Comparison of ENCODE assay signal across 1 cellular context in genomic region chr13:24632382-24633121, GRCh38.
TF ChIP-seq lines count a peak whose summit lies in the region.

No MANE protein-coding gene starts in this region.

TF ChIP-seq in H1, 55 proteins besides CTCF, POLR2A, EP300 and RAD21:
- TF ChIP-seq ZNF274 (IDR thresholded peaks at IDR 0.05; ENCODE audit: borderline replicate concordance, extremely low read depth, low read length): no peak
- TF ChIP-seq SP1 (IDR thresholded peaks at IDR 0.05; ENCODE audit: low read depth, low read length): no peak
- no peak for TF ChIP-seq KDM5A (IDR thresholded peaks at IDR 0.05; ENCODE audit: low read length)
- TF ChIP-seq POLR2AphosphoS5 (IDR thresholded peaks at IDR 0.05; ENCODE audit: low read depth, low read length): no peak
- TF ChIP-seq CBX8 (IDR thresholded peaks at IDR 0.05; ENCODE audit: borderline replicate concordance, low read depth, low read length): no peak
- TF ChIP-seq USF2 (IDR thresholded peaks at IDR 0.05; ENCODE audit: low read length): no peak
- TF ChIP-seq MAX (IDR thresholded peaks at IDR 0.05): no peak
- no peak for TF ChIP-seq CHD1 (IDR thresholded peaks at IDR 0.05; ENCODE audit: low read depth, low read length)
- TF ChIP-seq TEAD4 (IDR thresholded peaks at IDR 0.05; ENCODE audit: low read depth, low read length): no peak
- TF ChIP-seq SAP30 (IDR thresholded peaks at IDR 0.05; ENCODE audit: insufficient read depth, insufficient replicate concordance, low read length): no peak
- TF ChIP-seq RXRA (IDR thresholded peaks at IDR 0.05; ENCODE audit: insufficient read depth, low read depth, low read length): no peak
- no peak for TF ChIP-seq GTF2F1 (IDR thresholded peaks at IDR 0.05; ENCODE audit: borderline replicate concordance, low read depth, low read length)
- no peak for TF ChIP-seq TCF12 (IDR thresholded peaks at IDR 0.05; ENCODE audit: low read depth, low read length)
- TF ChIP-seq ATF3 (IDR thresholded peaks at IDR 0.05; ENCODE audit: insufficient read depth, low read depth, low read length): no peak
- no peak for TF ChIP-seq RFX5 (IDR thresholded peaks at IDR 0.05; ENCODE audit: borderline replicate concordance, low read depth, low read length)
TF ChIP-seq in H1: peak in this region for 0.
